In the genomic region with DNA sequence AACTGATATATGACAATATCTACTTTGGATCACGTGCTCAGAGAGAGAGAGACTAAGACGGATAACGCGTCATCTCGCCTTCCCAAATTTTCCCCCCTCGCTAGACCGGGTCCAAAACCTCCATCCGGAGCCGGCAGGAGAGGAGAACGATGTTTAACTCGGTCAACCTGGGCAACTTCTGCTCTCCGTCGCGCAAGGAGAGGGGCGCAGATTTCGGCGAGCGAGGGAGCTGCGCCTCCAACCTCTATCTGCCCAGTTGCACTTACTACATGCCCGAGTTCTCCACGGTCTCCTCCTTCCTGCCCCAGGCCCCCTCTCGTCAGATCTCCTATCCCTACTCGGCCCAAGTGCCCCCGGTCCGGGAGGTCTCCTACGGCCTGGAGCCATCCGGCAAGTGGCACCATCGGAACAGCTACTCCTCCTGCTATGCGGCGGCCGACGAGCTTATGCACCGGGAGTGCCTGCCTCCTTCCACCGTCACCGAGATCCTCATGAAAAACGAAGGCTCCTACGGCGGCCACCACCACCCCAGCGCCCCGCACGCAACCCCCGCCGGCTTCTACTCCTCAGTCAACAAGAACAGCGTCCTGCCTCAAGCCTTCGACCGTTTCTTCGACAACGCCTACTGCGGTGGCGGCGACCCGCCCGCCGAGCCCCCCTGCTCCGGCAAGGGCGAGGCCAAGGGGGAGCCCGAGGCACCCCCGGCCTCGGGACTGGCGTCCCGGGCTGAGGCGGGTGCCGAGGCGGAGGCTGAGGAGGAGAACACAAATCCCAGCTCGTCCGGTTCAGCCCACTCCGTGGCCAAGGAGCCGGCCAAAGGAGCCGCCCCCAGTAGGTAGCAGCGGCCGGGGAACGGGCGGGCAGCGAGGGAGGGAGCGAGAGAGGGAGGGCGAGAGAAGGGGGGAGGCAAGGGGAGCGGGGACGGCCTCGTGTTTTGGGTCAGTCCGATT, we compare ENCODE assay signal across 10 cellular contexts. TPM values are rescaled to one million over a fixed set of nuclear protein-coding genes. Genes with fewer than 3 reads are reported as not detected.
A peak's percentile ranks its signal among the peaks of the same experiment; 100 is the strongest.
DNase-seq lines count a peak whose midpoint lies in the region; ATAC-seq and TF ChIP-seq lines count a peak whose summit lies in the region.
"Had no signal": no experiment of that assay in that cellular context is flagged by ENCODE, and none has a peak within 500 bp of the region (broad histone marks: within the 10 kb centered on the region; RNA-seq: fewer than 3 reads in every experiment).

A gene (plus strand): TSS at position 34 of the 950 bp plus-strand sequence. CDS start 116 bp downstream, at position 150.

- in situ Hi-C loops in gastrocnemius medialis (cut with MboI; ENCODE audit: low sequenced_read_pairs in 4 of 4), result no loop called here
- in situ Hi-C loops in KBM-7 (cut with MboI; ENCODE audit: low pct_unique_long_range_greater_than_20kb, low sequenced_read_pairs), result no loop called here

- no TSS peak for BruUV-seq in OCI-LY7 (replicated peaks; lab: Mats Ljungman, UMichigan)

- POLR2A ChIA-PET in OCI-LY7 (lab: Charles Lee), result no interaction called here

- H3K4me1 ChIP-seq in OCI-LY7 (ENCODE audit: insufficient read depth, low read length, poor library complexity, severe bottlenecking) (peaks cover 30% of the 10 kb centered on the region), gastrocnemius medialis (peaks cover 7 to 32% of the 10 kb centered on the region in 2 donors)

- intact Hi-C loops in OCI-LY7 (cut with micrococcal nuclease; ENCODE audit: unreplicated experiment) (no loop called here), gastrocnemius medialis (cut with DNase I; ENCODE audit: low total_unique reads) (no loop called here)

- TF ChIP-seq CTCF in OCI-LY7 (conservative IDR thresholded peaks at IDR 0.05; ENCODE audit: low read length) (no peak), epithelial cell of proximal tubule (conservative IDR thresholded peaks at IDR 0.05; ENCODE audit: low read depth, low read length) (no peak), gastrocnemius medialis (IDR thresholded peaks at IDR 0.05 in 4 of 5, conservative IDR thresholded peaks at IDR 0.05 in 1 of 5) (no peak)

- no peaks in the 10 kb centered on the region for H3K9me2 ChIP-seq in OCI-LY7 (ENCODE audit: insufficient read depth, low read length)

- 0 out of 2 replicates have a peak within 1 kb of the TSS, but pooled peaks have one; percentile 77 for H2AFZ ChIP-seq in OCI-LY7 (ENCODE audit: low read length)

- no peaks in the 10 kb centered on the region for H3K79me2 ChIP-seq in OCI-LY7 (ENCODE audit: insufficient read depth, low read depth, low read length)

- no peaks in the 10 kb centered on the region for H3K9me3 ChIP-seq in OCI-LY7 (ENCODE audit: low read length)
- H3K9me3 ChIP-seq in gastrocnemius medialis, result no peaks in the 10 kb centered on the region

- H3K4me3 ChIP-seq in OCI-LY7 (ENCODE audit: low read depth, low read length, poor library complexity, severe bottlenecking), result peak within 1 kb of the TSS; percentile 71
- peak within 1 kb of the TSS; percentile 77 for H3K4me3 ChIP-seq in epithelial cell of proximal tubule (ENCODE audit: low read depth, low read length)
- peak within 1 kb of the TSS; percentile 55 to 64 (median 61) for H3K4me3 ChIP-seq in gastrocnemius medialis
- H3K4me3 ChIP-seq: cardiac muscle cell had no signal

- no peak within 1 kb of the TSS for H3K27ac ChIP-seq in OCI-LY7 (ENCODE audit: low read depth, low read length, poor library complexity, severe bottlenecking)
- peak within 1 kb of the TSS; percentile 67 to 81 (median 76) for H3K27ac ChIP-seq in gastrocnemius medialis
- H3K27ac ChIP-seq: cardiac muscle cell had no signal

- CTCF ChIA-PET in OCI-LY7 (lab: Charles Lee; ENCODE audit: unreplicated experiment), result interaction anchor here (0.6 to 0.7 kb wide), 2 partner anchors 11 to 205 kb away, joined by 3 to 4 read pairs; no protein-coding TSS in a partner anchor

- H4K20me1 ChIP-seq in OCI-LY7 (ENCODE audit: insufficient read depth, low read length), result no peaks in the 10 kb centered on the region

- peaks cover 91 to 100% (median 91%) of the 10 kb centered on the region in 3 donors for H3K27me3 ChIP-seq in gastrocnemius medialis

- H3K36me3 ChIP-seq in OCI-LY7 (ENCODE audit: insufficient read depth, low read length) (no peaks in the 10 kb centered on the region), gastrocnemius medialis (no peaks in the 10 kb centered on the region)
- H3K36me3 ChIP-seq: cardiac muscle cell had no signal

- peak; percentile 29 to 31 for ATAC-seq in gastrocnemius medialis
- no peak for ATAC-seq in HG03571 (IDR thresholded peaks at IDR 0.05; ENCODE audit: unreplicated experiment)

- H3K4me2 ChIP-seq in OCI-LY7 (ENCODE audit: low read length), result peak within 1 kb of the TSS; percentile 65

- DNase-seq in ELR (ENCODE audit: low read depth), result peak; percentile 73
- no peak for DNase-seq in OCI-LY7 (ENCODE audit: low spot score)
- DNase-seq in epithelial cell of proximal tubule (ENCODE audit: low read depth), result no peak
- no peak for DNase-seq in gastrocnemius medialis
- DNase-seq in NCI-H446 (lab: John Stamatoyannopoulos, UW), result no peak
- no peak for DNase-seq in KBM-7
- no peak for DNase-seq in NCI-H2029 (lab: John Stamatoyannopoulos, UW)

- TF ChIP-seq POLR2A in gastrocnemius medialis (IDR thresholded peaks at IDR 0.05), result peak; percentile 12 to 16

RNA-seq across cellular contexts. Expression of the gene that starts here (rescaled TPM):
- 1.4 and 2.3 TPM in 2 replicates for total RNA-seq in OCI-LY7 (2014; rRNA removed; shearing (Covaris generic))
- total RNA-seq in OCI-LY7 (2022) (2.7 and 3.8 TPM in 2 replicates), epithelial cell of proximal tubule (0.51 and 1.0 TPM in 2 replicates), gastrocnemius medialis (1 to 10 TPM in 1 of 4 donors, under 1 TPM in 3; 0.24 to 1.1 (median 0.44) TPM)
- total RNA-seq: cardiac muscle cell, lung microvascular endothelial cell had no signal
